ENCODE assay signal across 20 cellular contexts in genomic region chrX:28850955-28851354, GRCh38.
DNase-seq lines count a peak whose midpoint lies in the region; ATAC-seq and TF ChIP-seq lines count a peak whose summit lies in the region.
"Had no signal": no experiment of that assay in that cellular context is flagged by ENCODE, and none has a peak within 500 bp of the region (broad histone marks: within the 10 kb centered on the region; RNA-seq: fewer than 3 reads in every experiment).

No MANE protein-coding gene starts in this region.

- no peak overlapping the region for H3K4me3 Mint-ChIP-seq in progenitor cell of endocrine pancreas (ENCODE audit: low read depth)

- peak; percentile 36 to 62 for ATAC-seq in right cardiac atrium
- no peak for ATAC-seq in HG02610 (IDR thresholded peaks at IDR 0.05; ENCODE audit: unreplicated experiment)
- ATAC-seq: HepG2, PC-3 had no signal

- H3K27me3 ChIP-seq in dorsolateral prefrontal cortex (peaks cover 0 to 40% (median 0%) of the 10 kb centered on the region in 45 donors), right cardiac atrium (ENCODE audit: control insufficient read depth, insufficient read depth) (no peaks in the 10 kb centered on the region)
- H3K27me3 ChIP-seq: SJSA1 had no signal

- peaks cover 2% of the 10 kb centered on the region for H3K4me1 ChIP-seq in right cardiac atrium (ENCODE audit: control insufficient read depth, insufficient read depth, low read length)
- H3K4me1 ChIP-seq: SJSA1 had no signal

- peaks cover 3% of the 10 kb centered on the region for H3K36me3 Mint-ChIP-seq in progenitor cell of endocrine pancreas (ENCODE audit: insufficient read depth)

- H3K27ac Mint-ChIP-seq in progenitor cell of endocrine pancreas, result peak overlapping the region; percentile 23

- peak; percentile 26 for DNase-seq in NCI-H2227 (lab: John Stamatoyannopoulos, UW; ENCODE audit: unreplicated experiment)
- DNase-seq in dorsolateral prefrontal cortex, result no peak
- DNase-seq in right cardiac atrium, result no peak
- DNase-seq in progenitor cell of endocrine pancreas (ENCODE audit: low spot score, unreplicated experiment), result no peak
- DNase-seq in OCI-M1 (lab: John Stamatoyannopoulos, UW), result no peak
- DNase-seq in activated CD8-positive, alpha-beta memory T cell treated with anti-CD3 and anti-CD28 coated beads, Interleukin-2, amount 50 U/mL, for 48 hours, result no peak
- no peak for DNase-seq in cerebellar cortex (ENCODE audit: low spot score)
- DNase-seq: ACHN, AML-193, COR-L47, DMS153, NCI-H1092, NCI-H1694, NCI-H510A, NCI-H774, PC-3 had no signal

- peak overlapping the region in 55 of 59 donors; percentile 3 to 96 (median 88) for H3K27ac ChIP-seq in dorsolateral prefrontal cortex
- H3K27ac ChIP-seq in right cardiac atrium (ENCODE audit: low read length), result peak overlapping the region; percentile 37
- H3K27ac ChIP-seq: RWPE1, SJSA1 had no signal

- no peaks in the 10 kb centered on the region for H3K9me3 ChIP-seq in right cardiac atrium (ENCODE audit: control insufficient read depth, low read length)
- H3K9me3 ChIP-seq: SJSA1 had no signal

- peaks cover 5% of the 10 kb centered on the region for H3K27me3 Mint-ChIP-seq in progenitor cell of endocrine pancreas

- TF ChIP-seq CTCF in dorsolateral prefrontal cortex (IDR thresholded peaks at IDR 0.05 in 54 of 56, conservative IDR thresholded peaks at IDR 0.05 in 2 of 56; ENCODE audit: low read depth in 1 of 56, partially characterized antibody in 56 of 56) (no peak), progenitor cell of endocrine pancreas (IDR thresholded peaks at IDR 0.05; ENCODE audit: unreplicated experiment) (no peak)

- H3K9me3 Mint-ChIP-seq in progenitor cell of endocrine pancreas (ENCODE audit: low read depth), result peaks cover 7% of the 10 kb centered on the region

- intact Hi-C loops in dorsolateral prefrontal cortex (cut with DNase I), result no loop called here
- intact Hi-C loops in right cardiac atrium (cut with DNase I), result no loop called here

- H3K4me3 ChIP-seq in dorsolateral prefrontal cortex (peak overlapping the region in 1 of 59 donors; percentile 6), right cardiac atrium (ENCODE audit: low read length) (no peak overlapping the region)
- H3K4me3 ChIP-seq: SJSA1 had no signal

- H3K4me1 Mint-ChIP-seq in progenitor cell of endocrine pancreas (ENCODE audit: low read depth), result peaks cover 22% of the 10 kb centered on the region

- WGBS in right cardiac atrium, result 40% methylated on average over 2 of the region's 2 CpGs
